Comparison of ENCODE assay signal across 21 cellular contexts in the genomic region with DNA sequence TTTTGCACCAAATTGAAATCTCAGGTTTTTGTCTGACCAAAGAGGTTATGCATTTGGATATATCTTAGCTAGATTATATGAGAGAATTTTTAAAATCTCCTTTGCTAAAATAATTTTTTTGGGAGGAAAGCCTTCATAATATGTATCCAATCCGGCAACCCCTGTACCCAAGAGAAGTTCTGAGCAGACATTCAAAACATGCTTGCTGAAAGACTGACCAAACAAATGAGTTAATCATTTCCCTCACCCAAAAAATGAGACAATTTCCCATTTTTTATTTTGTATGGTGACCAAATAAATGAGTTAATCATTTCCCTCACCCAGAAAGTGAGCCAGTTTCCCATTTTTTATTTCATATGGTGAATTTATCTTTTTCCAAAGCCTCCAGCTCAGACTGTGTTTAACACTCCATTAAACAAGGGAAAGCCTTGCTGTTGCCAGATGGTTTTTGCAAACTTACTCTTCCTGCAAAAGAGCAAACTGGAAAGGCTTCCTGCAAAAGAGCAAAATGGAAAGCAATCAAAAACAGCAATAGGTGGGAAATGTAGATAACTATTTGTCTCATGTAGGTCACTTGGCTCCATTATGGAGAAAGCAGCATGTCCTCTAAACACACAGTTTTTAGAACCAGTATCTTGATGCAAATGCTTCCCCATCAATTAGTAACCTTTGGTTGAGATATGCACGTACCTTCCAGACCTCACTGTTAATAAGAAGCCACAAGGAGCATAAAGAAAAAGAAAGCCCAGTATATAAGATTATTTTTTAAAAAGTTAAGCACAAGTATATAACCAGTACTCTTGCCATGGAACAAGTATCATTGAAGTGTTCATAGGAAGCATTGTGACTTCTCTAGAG.
DNase-seq lines count a peak whose midpoint lies in the region; ATAC-seq and FAIRE-seq lines count a peak whose summit lies in the region.
"Had no signal": no experiment of that assay in that cellular context is flagged by ENCODE, and none has a peak within 500 bp of the region (broad histone marks: within the 10 kb centered on the region; RNA-seq: fewer than 3 reads in every experiment).

No MANE protein-coding gene starts in this region.

- H3K23ac ChIP-seq in mesenchymal stem cell (ENCODE audit: low read length in 2 of 2): no peak overlapping the region

- no peaks in the 10 kb centered on the region for H3K36me3 ChIP-seq in mesenchymal stem cell (ENCODE audit: control insufficient read depth in 1 of 2, insufficient read depth in 2 of 2, low read depth in 1 of 2, low read length in 2 of 2)
- H3K36me3 ChIP-seq: BE2C had no signal

- no peak overlapping the region for H2BK15ac ChIP-seq in mesenchymal stem cell (ENCODE audit: low read depth, poor library complexity, severe bottlenecking)

- H3K9me3 ChIP-seq in mesenchymal stem cell (ENCODE audit: control insufficient read depth, low read length): no peaks in the 10 kb centered on the region
- H3K9me3 ChIP-seq: BE2C had no signal

- no peak overlapping the region for H3K4ac ChIP-seq in mesenchymal stem cell (ENCODE audit: low read depth in 1 of 2, low read length in 2 of 2)

- no peaks in the 10 kb centered on the region for H3K27me3 ChIP-seq in mesenchymal stem cell (ENCODE audit: control insufficient read depth in 1 of 2, insufficient read depth in 1 of 2, low read length in 2 of 2)
- H3K27me3 ChIP-seq: BE2C had no signal

- H3K27ac ChIP-seq in mesenchymal stem cell (ENCODE audit: low read length, poor library complexity, severe bottlenecking): peak overlapping the region; percentile 94

- H3K9ac ChIP-seq in mesenchymal stem cell (ENCODE audit: low read length): no peak overlapping the region

- H3K18ac ChIP-seq in mesenchymal stem cell (ENCODE audit: low read depth in 1 of 2, low read length in 2 of 2): no peak overlapping the region

- H3K79me1 ChIP-seq in mesenchymal stem cell (replicated peaks; ENCODE audit: low read length, poor library complexity, severe bottlenecking): no peaks in the 10 kb centered on the region

- peak overlapping the region; percentile 2 for H3K4me2 ChIP-seq in mesenchymal stem cell (ENCODE audit: low read length, poor library complexity, severe bottlenecking)

- no peak overlapping the region for H4K91ac ChIP-seq in mesenchymal stem cell (ENCODE audit: low read length)

- H2AFZ ChIP-seq in mesenchymal stem cell (ENCODE audit: low read depth, low read length): no peak overlapping the region

- ATAC-seq in GM19043 (IDR thresholded peaks at IDR 0.05; ENCODE audit: low read depth, unreplicated experiment) (peak; percentile 72), GM21825 (IDR thresholded peaks at IDR 0.05; ENCODE audit: unreplicated experiment) (peak; percentile 83), HG03196 (IDR thresholded peaks at IDR 0.05; ENCODE audit: unreplicated experiment) (peak; percentile 86), HG03039 (IDR thresholded peaks at IDR 0.05; ENCODE audit: unreplicated experiment) (no peak)
- ATAC-seq: K562; stimulated activated naive CD8-positive, alpha-beta T cell treated with anti-CD3 and anti-CD28 coated beads, Interleukin-15, amount 100 ng/mL, for 72 hours had no signal

- H2AK5ac ChIP-seq in mesenchymal stem cell (ENCODE audit: low read length, severe bottlenecking): no peak overlapping the region

- H3K14ac ChIP-seq in mesenchymal stem cell (ENCODE audit: low read length in 2 of 2): no peak overlapping the region

- H3K4me3 ChIP-seq in mesenchymal stem cell (ENCODE audit: insufficient read depth in 1 of 2, low read depth in 1 of 2, low read length in 2 of 2): no peak overlapping the region
- H3K4me3 ChIP-seq: K562 had no signal

- H2BK120ac ChIP-seq in mesenchymal stem cell (ENCODE audit: low read depth, low read length): no peak overlapping the region

- no peak for DNase-seq in mesenchymal stem cell
- DNase-seq in activated gamma-delta T cell treated with Interleukin-2 at 50 U/mL for 16 hours: no peak
- no peak for DNase-seq in NCI-H1930 (lab: John Stamatoyannopoulos, UW)
- no peak for DNase-seq in urothelium cell line (ENCODE audit: low spot score)
- DNase-seq: activated CD4-positive, CD25-positive, alpha-beta regulatory T cell treated with anti-CD3 and anti-CD28 coated beads, Interleukin-2, amount 50 U/mL, for 72 hours; activated CD8-positive, alpha-beta memory T cell treated with anti-CD3 and anti-CD28 coated beads, Interleukin-2, amount 50 U/mL, for 48 hours; activated naive CD8-positive, alpha-beta T cell treated with anti-CD3 and anti-CD28 coated beads, Interleukin-2, amount 10 ng/mL, durations not matched to agents 7 days and 5 days; BE2C; caudate nucleus; DMS153; effector memory CD4-positive, alpha-beta T cell; H7; NCI-H1105; SIG-M5; stimulated activated CD4-positive, alpha-beta T cell treated with anti-CD3 and anti-CD28 coated beads, Interleukin-12 subunit alpha, Interleukin-12 subunit beta, amount 100 ng/mL, for 4 hours; stimulated activated naive CD8-positive, alpha-beta T cell treated with anti-CD3 and anti-CD28 coated beads, Interleukin-15, amount 100 ng/mL, for 72 hours had no signal

- no peaks in the 10 kb centered on the region for H3K4me1 ChIP-seq in mesenchymal stem cell (ENCODE audit: control insufficient read depth, insufficient read depth, low read depth, low read length)
- H3K4me1 ChIP-seq: BE2C had no signal

- WGBS in mesenchymal stem cell: 100% methylated on average over 1 of the region's 2 CpGs

- no peak overlapping the region for H2BK5ac ChIP-seq in mesenchymal stem cell (ENCODE audit: low read depth, low read length, poor library complexity, severe bottlenecking)

- FAIRE-seq in urothelium cell line (lab: Jason Lieb, UNC): no peak
- FAIRE-seq: K562 had no signal

- H2BK12ac ChIP-seq in mesenchymal stem cell (ENCODE audit: low read length in 2 of 2): no peak overlapping the region

- no peak overlapping the region for H4K8ac ChIP-seq in mesenchymal stem cell (ENCODE audit: low read length)
